ENCODE assay signal across 12 cellular contexts in the genomic region with DNA sequence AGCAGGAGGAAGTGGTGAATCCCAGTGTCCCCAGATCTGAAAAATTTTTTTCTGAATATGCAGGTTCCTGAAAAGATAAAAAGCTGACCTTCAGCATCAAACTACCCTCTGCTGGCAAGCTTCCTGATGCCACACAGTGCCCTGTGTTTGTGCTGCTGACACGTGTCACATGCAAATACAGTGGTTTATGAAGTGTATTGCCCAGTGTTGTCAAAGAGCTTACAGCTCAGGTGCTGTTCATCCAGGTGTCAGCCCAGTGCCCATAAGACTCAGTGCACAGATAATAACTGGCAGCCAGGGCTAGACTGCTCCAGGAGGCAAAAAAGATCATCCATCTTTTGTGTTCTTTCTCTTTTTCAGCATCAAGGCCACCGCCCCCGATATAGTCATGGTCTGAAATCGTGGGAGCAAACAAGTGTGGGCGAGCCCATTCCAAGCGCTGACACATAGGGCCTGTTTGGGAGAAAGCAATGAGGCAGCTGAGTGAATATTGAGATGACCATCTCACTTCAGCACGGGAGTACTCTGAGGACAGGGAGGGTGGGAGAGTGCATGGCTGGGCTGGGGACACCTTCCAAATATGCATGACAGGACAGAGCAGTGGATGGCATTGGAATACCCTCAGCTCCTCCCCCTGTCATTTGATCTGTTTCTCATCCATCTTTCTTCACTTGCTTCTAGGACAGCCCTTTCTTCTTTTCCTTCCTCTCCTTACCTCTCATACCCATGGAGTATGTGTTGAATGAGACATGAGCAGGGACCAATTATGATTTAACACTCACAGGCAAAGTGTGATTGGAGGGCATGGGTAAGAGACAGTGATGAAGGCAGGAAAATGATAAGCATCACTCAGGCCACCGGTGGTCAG. TPM values are rescaled to one million over a fixed set of nuclear protein-coding genes. Genes with fewer than 3 reads are reported as not detected.
DNase-seq lines count a peak whose midpoint lies in the region; ATAC-seq and TF ChIP-seq lines count a peak whose summit lies in the region.
"Had no signal": no experiment of that assay in that cellular context is flagged by ENCODE, and none has a peak within 500 bp of the region (broad histone marks: within the 10 kb centered on the region; RNA-seq: fewer than 3 reads in every experiment).

No MANE protein-coding gene starts in this region.

- H3K36me3 ChIP-seq in Peyer's patch (no peaks in the 10 kb centered on the region), stomach (no peaks in the 10 kb centered on the region)

- H3K4me1 ChIP-seq in Peyer's patch (peaks cover 0 to 8% (median 0%) of the 10 kb centered on the region in 4 donors), stomach (no peaks in the 10 kb centered on the region)

- TF ChIP-seq EP300 in stomach (IDR thresholded peaks at IDR 0.05), result no peak

- TF ChIP-seq CTCF in Peyer's patch (IDR thresholded peaks at IDR 0.05), result peak in 1 of 6 experiments; percentile 25
- no peak for TF ChIP-seq CTCF in stomach (IDR thresholded peaks at IDR 0.05)

- H3K27ac ChIP-seq in Peyer's patch, result peak overlapping the region in 1 of 4 donors; percentile 37
- H3K27ac ChIP-seq in stomach, result no peak overlapping the region

- H3K27me3 ChIP-seq in Peyer's patch (no peaks in the 10 kb centered on the region), stomach (peaks cover 0 to 12% (median 0%) of the 10 kb centered on the region in 3 donors)

- peak; percentile 93 for ATAC-seq in HG02798 (IDR thresholded peaks at IDR 0.05; ENCODE audit: poor library complexity, unreplicated experiment)
- no peak for ATAC-seq in left cardiac atrium
- ATAC-seq: activated CD8-positive, alpha-beta memory T cell treated with anti-CD3 and anti-CD28 coated beads, Interleukin-2, amount 10 ng/mL, durations not matched to agents 7 days and 5 days had no signal

- DNase-seq in NCI-H2107 treated with DMSO at 0.1 percent for 48 hours (lab: John Stamatoyannopoulos, UW; ENCODE audit: unreplicated experiment), result peak; percentile 34
- DNase-seq in NCI-H2107 (lab: John Stamatoyannopoulos, UW), result no peak
- DNase-seq in Peyer's patch, result peak in 2 of 3 donors; percentile 54 to 71
- DNase-seq in stomach, result peak; percentile 35
- no peak for DNase-seq in NCI-H2196 (lab: John Stamatoyannopoulos, UW; ENCODE audit: unreplicated experiment)
- DNase-seq in AG08395 (ENCODE audit: low spot score), result no peak
- no peak for DNase-seq in left cardiac atrium
- DNase-seq: 8988T; activated CD8-positive, alpha-beta memory T cell treated with anti-CD3 and anti-CD28 coated beads, Interleukin-2, amount 10 ng/mL, durations not matched to agents 7 days and 5 days; DND-41 had no signal

- WGBS in stomach, 5 donors, result 53 to 66% (median 59%) methylated on average over 8 of the region's 8 CpGs

- H3K9me3 ChIP-seq in Peyer's patch, result no peaks in the 10 kb centered on the region
- peaks cover 0 to 15% (median 11%) of the 10 kb centered on the region in 4 donors for H3K9me3 ChIP-seq in stomach

- intact Hi-C loops in stomach (cut with DNase I; ENCODE audit: low total_unique reads), result no loop called here
- intact Hi-C loops in left cardiac atrium (cut with DNase I), result no loop called here

- H3K4me3 ChIP-seq in Peyer's patch, result no peak overlapping the region
- no peak overlapping the region for H3K4me3 ChIP-seq in stomach

- no peak for TF ChIP-seq POLR2A in Peyer's patch (IDR thresholded peaks at IDR 0.05)
- TF ChIP-seq POLR2A in stomach (IDR thresholded peaks at IDR 0.05), result no peak

RNA-seq across cellular contexts. Expression of gene KCNK1, which starts 6.4 kb away (rescaled TPM):
- total RNA-seq in Peyer's patch (10 to 100 TPM in 3 of 4 donors, not detected in 1; 17.2 to 22.2 (median 17.2) TPM), stomach (10 to 100 TPM in 2 of 5 donors, 1 to 10 TPM in 3; 4.1 to 52.5 (median 5.8) TPM), left cardiac atrium (10 to 100 TPM; 60.9 to 69.6 TPM)
- polyA plus RNA-seq in stomach, result 10 to 100 TPM in 2 of 3 donors, 1 to 10 TPM in 1; 7.6 to 20.9 (median 11.5) TPM
- total RNA-seq: myocyte had no signal

Comparison
In these comparisons a context has a peak if more than half of its experiments do, and no peak if none do; other contexts are left out.
1. DNase-seq: peak in NCI-H2107 treated with DMSO at 0.1 percent for 48 hours (single experiment), Peyer's patch (2 of 3) and stomach (single experiment); none in NCI-H2107 (single experiment), NCI-H2196 (single experiment), AG08395 (single experiment) and left cardiac atrium (single experiment).